Comparison of ENCODE assay signal across 1 cellular context in genomic region chr7:1533255-1533568, GRCh38.
TF ChIP-seq lines count a peak whose summit lies in the region.

No MANE protein-coding gene starts in this region.

TF ChIP-seq in H1, 55 proteins besides CTCF, POLR2A, EP300 and RAD21:
- TF ChIP-seq USF2 (IDR thresholded peaks at IDR 0.05; ENCODE audit: low read length) = no peak
- no peak for TF ChIP-seq POU5F1 (IDR thresholded peaks at IDR 0.05; ENCODE audit: low read depth, low read length)
- no peak for TF ChIP-seq SIX5 (IDR thresholded peaks at IDR 0.05; ENCODE audit: low read depth, low read length)
- no peak for TF ChIP-seq SIRT6 (IDR thresholded peaks at IDR 0.05; ENCODE audit: low read length)
- TF ChIP-seq CHD7 (IDR thresholded peaks at IDR 0.05; ENCODE audit: insufficient replicate concordance, low read length) = no peak
- no peak for TF ChIP-seq SRF (IDR thresholded peaks at IDR 0.05; ENCODE audit: low read depth, low read length)
- TF ChIP-seq NANOG (IDR thresholded peaks at IDR 0.05; ENCODE audit: insufficient read depth, low read depth, low read length, poor library complexity, severe bottlenecking) = no peak
- no peak for TF ChIP-seq NRF1 (IDR thresholded peaks at IDR 0.05; ENCODE audit: low read depth, low read length)
- TF ChIP-seq RBBP5 (IDR thresholded peaks at IDR 0.05; ENCODE audit: borderline replicate concordance, low read depth, low read length) = no peak
- TF ChIP-seq ATF3 (IDR thresholded peaks at IDR 0.05; ENCODE audit: insufficient read depth, low read depth, low read length) = no peak
- TF ChIP-seq CBX8 (IDR thresholded peaks at IDR 0.05; ENCODE audit: borderline replicate concordance, low read depth, low read length) = no peak
- no peak for TF ChIP-seq MAX (IDR thresholded peaks at IDR 0.05)
- TF ChIP-seq SP2 (IDR thresholded peaks at IDR 0.05; ENCODE audit: low read length) = no peak
- TF ChIP-seq HDAC6 (IDR thresholded peaks at IDR 0.05; ENCODE audit: low read depth, low read length) = no peak
- no peak for TF ChIP-seq ATF2 (IDR thresholded peaks at IDR 0.05; ENCODE audit: low read length)
- no peak for TF ChIP-seq FOSL1 (IDR thresholded peaks at IDR 0.05; ENCODE audit: insufficient read depth, low read depth, low read length)
- no peak for TF ChIP-seq BCL11A (IDR thresholded peaks at IDR 0.05; ENCODE audit: low read depth in 2 of 2, low read length in 2 of 2)
- TF ChIP-seq CEBPB (IDR thresholded peaks at IDR 0.05; ENCODE audit: low read depth, low read length) = no peak
